Comparison of ENCODE assay signal across 1 cellular context in the genomic region with DNA sequence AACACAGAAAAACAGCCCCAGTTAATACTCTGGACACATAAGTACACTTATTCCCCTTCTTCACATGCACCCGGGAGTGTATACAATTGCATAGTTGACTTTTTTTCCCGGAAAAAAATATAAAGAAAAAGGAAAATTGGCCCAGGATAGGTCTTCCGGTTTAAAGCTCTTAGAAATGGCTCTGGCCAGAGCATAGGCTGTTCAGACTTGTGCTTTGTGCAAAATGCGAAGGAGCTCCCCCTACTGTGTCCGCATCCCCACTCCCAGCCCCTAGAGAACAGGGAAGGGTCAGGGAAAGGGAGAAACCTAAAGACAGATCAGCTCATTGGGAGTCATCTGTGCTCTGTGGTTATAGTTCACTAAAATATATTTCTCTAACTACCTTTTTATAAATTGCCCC.
TF ChIP-seq lines count a peak whose summit lies in the region.

No MANE protein-coding gene starts in this region.

TF ChIP-seq in SK-N-SH treated with all-trans-retinoic acid at 6 μM for 48 hours, 23 proteins besides CTCF, POLR2A, EP300 and RAD21 (continued from another document):
- TF ChIP-seq, protein P1, sequence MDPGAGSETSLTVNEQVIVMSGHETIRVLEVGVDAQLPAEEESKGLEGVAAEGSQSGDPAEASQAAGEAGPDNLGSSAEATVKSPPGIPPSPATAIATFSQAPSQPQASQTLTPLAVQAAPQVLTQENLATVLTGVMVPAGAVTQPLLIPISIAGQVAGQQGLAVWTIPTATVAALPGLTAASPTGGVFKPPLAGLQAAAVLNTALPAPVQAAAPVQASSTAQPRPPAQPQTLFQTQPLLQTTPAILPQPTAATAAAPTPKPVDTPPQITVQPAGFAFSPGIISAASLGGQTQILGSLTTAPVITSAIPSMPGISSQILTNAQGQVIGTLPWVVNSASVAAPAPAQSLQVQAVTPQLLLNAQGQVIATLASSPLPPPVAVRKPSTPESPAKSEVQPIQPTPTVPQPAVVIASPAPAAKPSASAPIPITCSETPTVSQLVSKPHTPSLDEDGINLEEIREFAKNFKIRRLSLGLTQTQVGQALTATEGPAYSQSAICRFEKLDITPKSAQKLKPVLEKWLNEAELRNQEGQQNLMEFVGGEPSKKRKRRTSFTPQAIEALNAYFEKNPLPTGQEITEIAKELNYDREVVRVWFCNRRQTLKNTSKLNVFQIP (CRISPR knock-in tag; IDR thresholded peaks at IDR 0.05; ENCODE audit: borderline replicate concordance, low read depth) = no peak
